ENCODE assay signal across 24 cellular contexts in the genomic region with DNA sequence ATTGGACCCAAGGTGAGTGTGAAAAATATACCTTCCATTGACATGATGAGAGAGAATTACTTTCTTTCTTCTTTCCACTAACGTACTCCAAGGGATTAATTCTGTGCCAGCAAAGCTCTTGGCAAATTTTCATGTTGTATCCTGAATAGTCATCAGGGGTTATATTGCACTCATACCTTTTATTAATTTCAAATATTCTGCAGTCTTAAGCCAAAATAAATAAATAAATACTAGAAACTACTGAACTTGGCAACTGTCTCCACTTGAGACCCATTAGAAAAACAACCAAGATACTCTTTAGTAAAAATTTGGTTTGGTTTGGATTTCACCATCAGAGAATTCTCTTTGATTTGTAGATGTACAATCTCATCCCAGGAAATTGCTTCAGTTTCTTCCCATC. TPM values are rescaled to one million over a fixed set of nuclear protein-coding genes. Genes with fewer than 3 reads are reported as not detected.
"Had no signal": no experiment of that assay in that cellular context is flagged by ENCODE, and none has a peak within 500 bp of the region (broad histone marks: within the 10 kb centered on the region; RNA-seq: fewer than 3 reads in every experiment).

No MANE protein-coding gene starts in this region.

- H3K4me1 Mint-ChIP-seq: activated B cell treated with CpG ODN at 0.5 μM for 24 hours; activated CD4-positive, alpha-beta T cell treated with anti-CD3 and anti-CD28 coated beads for 36 hours; activated naive CD8-positive, alpha-beta T cell treated with anti-CD3 and anti-CD28 coated beads for 36 hours; central memory CD8-positive, alpha-beta T cell; naive thymus-derived CD4-positive, alpha-beta T cell; stimulated activated memory B cell treated with anti-CD40 and anti-IgM and Interleukin-4, amounts not matched to agents 10 μg/mL and 1 μg/mL and 100 μg/mL, for 72 hours had no signal

- DNase-seq: activated B cell treated with CpG ODN at 0.5 μM for 24 hours; activated CD4-positive, alpha-beta T cell treated with anti-CD3 and anti-CD28 coated beads for 36 hours; activated CD4-positive, alpha-beta T cell treated with anti-CD3 and anti-CD28 coated beads, Interleukin-2, amount 50 U/mL, for 48 hours; activated CD8-positive, alpha-beta memory T cell treated with anti-CD3 and anti-CD28 coated beads, Interleukin-2, amount 50 U/mL, for 48 hours; activated naive CD4-positive, alpha-beta T cell treated with Interleukin-2 at 50 U/mL for 16 hours; activated naive CD8-positive, alpha-beta T cell treated with anti-CD3 and anti-CD28 coated beads for 36 hours; activated T-cell treated with anti-CD3 and anti-CD28 coated beads, Interleukin-2, amount 50 U/mL, for 48 hours; colonic mucosa; esophagus squamous epithelium; heart right ventricle; lower lobe of right lung; naive thymus-derived CD4-positive, alpha-beta T cell; occipital lobe; right lobe of liver; stimulated activated CD4-positive, alpha-beta T cell treated with anti-CD3 and anti-CD28 coated beads, Interleukin-15, amount 100 ng/mL, for 24 hours; T1000; transverse colon had no signal

- H3K4me2 ChIP-seq: smooth muscle cell had no signal

- H3K27ac Mint-ChIP-seq: activated B cell treated with CpG ODN at 0.5 μM for 24 hours; activated CD4-positive, alpha-beta T cell treated with anti-CD3 and anti-CD28 coated beads for 36 hours; activated naive CD8-positive, alpha-beta T cell treated with anti-CD3 and anti-CD28 coated beads for 36 hours; naive thymus-derived CD4-positive, alpha-beta T cell; stimulated activated memory B cell treated with anti-CD40 and anti-IgM and Interleukin-4, amounts not matched to agents 10 μg/mL and 1 μg/mL and 100 μg/mL, for 72 hours had no signal

- H3K27me3 Mint-ChIP-seq: activated B cell treated with CpG ODN at 0.5 μM for 24 hours; activated CD4-positive, alpha-beta T cell treated with anti-CD3 and anti-CD28 coated beads for 36 hours; stimulated activated memory B cell treated with anti-CD40 and anti-IgM and Interleukin-4, amounts not matched to agents 10 μg/mL and 1 μg/mL and 100 μg/mL, for 72 hours had no signal

- H3K27me3 ChIP-seq: colonic mucosa, esophagus squamous epithelium, heart right ventricle, right lobe of liver, transverse colon had no signal

- H3K4me3 Mint-ChIP-seq: activated B cell treated with CpG ODN at 0.5 μM for 24 hours; activated CD4-positive, alpha-beta T cell treated with anti-CD3 and anti-CD28 coated beads for 36 hours; activated naive CD8-positive, alpha-beta T cell treated with anti-CD3 and anti-CD28 coated beads for 36 hours; central memory CD8-positive, alpha-beta T cell; naive thymus-derived CD4-positive, alpha-beta T cell; neural crest cell; stimulated activated memory B cell treated with anti-CD40 and anti-IgM and Interleukin-4, amounts not matched to agents 10 μg/mL and 1 μg/mL and 100 μg/mL, for 72 hours had no signal

- H3K27ac ChIP-seq: colonic mucosa, esophagus squamous epithelium, heart right ventricle, lower lobe of right lung, right lobe of liver, transverse colon had no signal

- H3K4me1 ChIP-seq: colonic mucosa, esophagus squamous epithelium, heart right ventricle, lower lobe of right lung, right lobe of liver, transverse colon had no signal

- H3K4me3 ChIP-seq: colonic mucosa, esophagus squamous epithelium, heart right ventricle, lower lobe of right lung, right lobe of liver, smooth muscle cell, transverse colon had no signal

- H3K36me3 Mint-ChIP-seq: activated naive CD8-positive, alpha-beta T cell treated with anti-CD3 and anti-CD28 coated beads for 36 hours; naive thymus-derived CD4-positive, alpha-beta T cell; stimulated activated memory B cell treated with anti-CD40 and anti-IgM and Interleukin-4, amounts not matched to agents 10 μg/mL and 1 μg/mL and 100 μg/mL, for 72 hours had no signal

- H3K36me3 ChIP-seq: colonic mucosa, esophagus squamous epithelium, heart right ventricle, lower lobe of right lung, right lobe of liver, transverse colon had no signal

- H3K9me3 ChIP-seq: colonic mucosa, esophagus squamous epithelium, heart right ventricle, lower lobe of right lung, right lobe of liver, transverse colon had no signal

- H3K9me3 Mint-ChIP-seq: activated B cell treated with CpG ODN at 0.5 μM for 24 hours; activated naive CD8-positive, alpha-beta T cell treated with anti-CD3 and anti-CD28 coated beads for 36 hours; central memory CD8-positive, alpha-beta T cell; neural crest cell; stimulated activated memory B cell treated with anti-CD40 and anti-IgM and Interleukin-4, amounts not matched to agents 10 μg/mL and 1 μg/mL and 100 μg/mL, for 72 hours had no signal

- ATAC-seq: activated CD4-positive, alpha-beta T cell treated with anti-CD3 and anti-CD28 coated beads for 36 hours; heart right ventricle; left lobe of liver; lower lobe of right lung; naive thymus-derived CD4-positive, alpha-beta T cell; right lobe of liver; stimulated activated memory B cell treated with anti-CD40 and anti-IgM and Interleukin-4, amounts not matched to agents 10 μg/mL and 1 μg/mL and 100 μg/mL, for 72 hours had no signal

RNA-seq across cellular contexts. Expression of gene CLEC14A, which starts 22.1 kb away (rescaled TPM):
- total RNA-seq: activated B cell treated with CpG ODN at 0.5 μM for 24 hours; activated CD4-positive, alpha-beta T cell treated with anti-CD3 and anti-CD28 coated beads for 36 hours; activated CD8-positive, alpha-beta memory T cell treated with anti-CD3 and anti-CD28 coated beads for 36 hours; activated naive CD8-positive, alpha-beta T cell treated with anti-CD3 and anti-CD28 coated beads for 36 hours; astrocyte; naive thymus-derived CD4-positive, alpha-beta T cell; neural crest cell had no signal
- polyA plus RNA-seq: naive thymus-derived CD4-positive, alpha-beta T cell had no signal
